In the genomic region with DNA sequence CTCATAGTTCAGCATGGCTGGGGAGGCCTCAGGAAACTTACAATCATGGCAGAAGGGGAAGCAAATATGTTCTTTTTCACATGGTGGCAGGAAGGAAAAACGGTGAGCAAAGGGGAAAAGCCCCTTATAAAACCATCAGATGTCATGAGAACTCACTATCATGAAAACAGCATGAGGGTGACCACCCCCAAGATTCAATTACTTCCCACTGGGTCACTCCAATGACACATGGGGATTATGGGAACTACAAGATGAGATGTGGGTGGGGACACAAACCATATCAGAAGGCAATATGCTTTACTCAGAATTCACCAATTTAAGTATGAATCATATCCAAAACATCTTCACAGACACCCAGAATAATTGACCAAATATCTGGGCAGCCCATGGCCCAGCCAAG, we compare ENCODE assay signal across 1 cellular context.
TF ChIP-seq lines count a peak whose summit lies in the region.

No MANE protein-coding gene starts in this region.

TF ChIP-seq in WTC11, 78 proteins besides CTCF, POLR2A, EP300 and RAD21 (continued from another document):
- TF ChIP-seq, protein P1, sequence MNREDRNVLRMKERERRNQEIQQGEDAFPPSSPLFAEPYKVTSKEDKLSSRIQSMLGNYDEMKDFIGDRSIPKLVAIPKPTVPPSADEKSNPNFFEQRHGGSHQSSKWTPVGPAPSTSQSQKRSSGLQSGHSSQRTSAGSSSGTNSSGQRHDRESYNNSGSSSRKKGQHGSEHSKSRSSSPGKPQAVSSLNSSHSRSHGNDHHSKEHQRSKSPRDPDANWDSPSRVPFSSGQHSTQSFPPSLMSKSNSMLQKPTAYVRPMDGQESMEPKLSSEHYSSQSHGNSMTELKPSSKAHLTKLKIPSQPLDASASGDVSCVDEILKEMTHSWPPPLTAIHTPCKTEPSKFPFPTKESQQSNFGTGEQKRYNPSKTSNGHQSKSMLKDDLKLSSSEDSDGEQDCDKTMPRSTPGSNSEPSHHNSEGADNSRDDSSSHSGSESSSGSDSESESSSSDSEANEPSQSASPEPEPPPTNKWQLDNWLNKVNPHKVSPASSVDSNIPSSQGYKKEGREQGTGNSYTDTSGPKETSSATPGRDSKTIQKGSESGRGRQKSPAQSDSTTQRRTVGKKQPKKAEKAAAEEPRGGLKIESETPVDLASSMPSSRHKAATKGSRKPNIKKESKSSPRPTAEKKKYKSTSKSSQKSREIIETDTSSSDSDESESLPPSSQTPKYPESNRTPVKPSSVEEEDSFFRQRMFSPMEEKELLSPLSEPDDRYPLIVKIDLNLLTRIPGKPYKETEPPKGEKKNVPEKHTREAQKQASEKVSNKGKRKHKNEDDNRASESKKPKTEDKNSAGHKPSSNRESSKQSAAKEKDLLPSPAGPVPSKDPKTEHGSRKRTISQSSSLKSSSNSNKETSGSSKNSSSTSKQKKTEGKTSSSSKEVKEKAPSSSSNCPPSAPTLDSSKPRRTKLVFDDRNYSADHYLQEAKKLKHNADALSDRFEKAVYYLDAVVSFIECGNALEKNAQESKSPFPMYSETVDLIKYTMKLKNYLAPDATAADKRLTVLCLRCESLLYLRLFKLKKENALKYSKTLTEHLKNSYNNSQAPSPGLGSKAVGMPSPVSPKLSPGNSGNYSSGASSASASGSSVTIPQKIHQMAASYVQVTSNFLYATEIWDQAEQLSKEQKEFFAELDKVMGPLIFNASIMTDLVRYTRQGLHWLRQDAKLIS (CRISPR knock-in tag; IDR thresholded peaks at IDR 0.05; ENCODE audit: borderline replicate concordance), result no peak
- TF ChIP-seq ZNF416 (CRISPR knock-in tag; IDR thresholded peaks at IDR 0.05), result peak; percentile 65; the same call in 1 of the 2 replicates
- TF ChIP-seq ZNF219 (CRISPR knock-in tag; IDR thresholded peaks at IDR 0.05; ENCODE audit: borderline replicate concordance), result no peak
